In the genomic region with DNA sequence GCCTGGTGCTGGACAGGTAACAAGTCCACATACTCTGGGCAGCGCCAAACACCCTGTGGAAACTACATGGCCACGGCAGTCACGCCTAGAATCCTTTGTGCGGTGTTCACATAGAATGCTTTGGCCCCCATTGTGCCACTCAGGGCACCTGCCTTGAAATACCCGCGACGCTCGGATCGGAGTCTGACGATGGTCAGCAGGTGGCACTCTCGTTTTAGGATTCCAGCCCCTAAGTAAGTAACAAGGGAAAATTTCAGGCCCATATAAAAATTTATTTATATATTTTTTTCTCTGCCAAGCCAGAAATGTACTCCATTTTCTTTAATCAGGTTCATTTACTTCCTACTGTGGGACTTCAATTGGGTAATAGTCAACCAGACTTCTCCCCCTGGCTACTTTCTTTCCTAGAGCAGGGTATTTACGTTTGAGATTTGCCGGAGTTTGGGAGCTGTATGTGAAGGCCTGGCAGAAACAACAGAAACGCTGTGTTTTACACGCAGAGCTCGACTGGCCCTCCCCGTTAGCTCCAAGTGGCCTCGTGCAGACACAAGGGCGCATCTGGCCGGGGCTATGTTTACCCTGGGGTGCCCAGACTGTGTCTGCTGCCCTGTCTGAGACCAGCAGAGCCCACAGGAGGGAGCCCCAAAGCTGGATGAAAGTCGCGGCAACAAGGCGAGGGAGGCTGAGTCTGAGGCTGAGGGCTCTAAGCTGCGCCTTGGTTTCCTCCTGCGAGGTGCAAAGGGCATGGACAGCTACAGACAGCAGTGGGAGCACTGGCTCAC, we compare ENCODE assay signal across 10 cellular contexts. TPM values are rescaled to one million over a fixed set of nuclear protein-coding genes. Genes with fewer than 3 reads are reported as not detected.
DNase-seq lines count a peak whose midpoint lies in the region; ATAC-seq, FAIRE-seq and TF ChIP-seq lines count a peak whose summit lies in the region.
"Had no signal": no experiment of that assay in that cellular context is flagged by ENCODE, and none has a peak within 500 bp of the region (broad histone marks: within the 10 kb centered on the region; RNA-seq: fewer than 3 reads in every experiment).

No MANE protein-coding gene starts in this region.

- H3K4me3 Mint-ChIP-seq in stimulated activated memory B cell treated with anti-CD40 and anti-IgM and Interleukin-4, amounts not matched to agents 10 μg/mL and 1 μg/mL and 100 μg/mL, for 72 hours, result no peak overlapping the region

- no peaks in the 10 kb centered on the region for H3K36me3 Mint-ChIP-seq in stimulated activated memory B cell treated with anti-CD40 and anti-IgM and Interleukin-4, amounts not matched to agents 10 μg/mL and 1 μg/mL and 100 μg/mL, for 72 hours

- no peaks in the 10 kb centered on the region for H3K36me3 ChIP-seq in lower lobe of right lung
- no peaks in the 10 kb centered on the region for H3K36me3 ChIP-seq in transverse colon

- intact Hi-C loops in lower lobe of right lung (cut with DNase I), result no loop called here
- intact Hi-C loops in transverse colon (cut with DNase I; ENCODE audit: low total_unique reads), result loop anchor here (5.0 to 10.0 kb wide), 3 partner anchors 295 to 1202 kb away; a partner anchor contains a TSS

- in situ Hi-C loops in transverse colon (cut with MboI; ENCODE audit: low pct_ligation_motif_present in 1 of 4, low pct_unique_long_range_greater_than_20kb in 1 of 4, low sequenced_read_pairs in 3 of 4), result loop anchor here in 1 of 4 donors (25.0 kb wide), 3 partner anchors 290 to 1215 kb away; a partner anchor contains a TSS

- no peak for TF ChIP-seq POLR2A in transverse colon (IDR thresholded peaks at IDR 0.05)

- peak overlapping the region; percentile 69 for H3K27ac ChIP-seq in lower lobe of right lung
- H3K27ac ChIP-seq in transverse colon, result peak overlapping the region; percentile 57 to 83 (median 66)

- no peak for TF ChIP-seq EP300 in transverse colon (IDR thresholded peaks at IDR 0.05; ENCODE audit: low read depth)

- no peak overlapping the region for H3K27ac Mint-ChIP-seq in stimulated activated memory B cell treated with anti-CD40 and anti-IgM and Interleukin-4, amounts not matched to agents 10 μg/mL and 1 μg/mL and 100 μg/mL, for 72 hours

- H3K27me3 ChIP-seq in lower lobe of right lung (ENCODE audit: low read depth), result no peaks in the 10 kb centered on the region
- no peaks in the 10 kb centered on the region for H3K27me3 ChIP-seq in transverse colon

- H3K9me3 Mint-ChIP-seq in stimulated activated memory B cell treated with anti-CD40 and anti-IgM and Interleukin-4, amounts not matched to agents 10 μg/mL and 1 μg/mL and 100 μg/mL, for 72 hours, result peaks cover 15% of the 10 kb centered on the region

- ATAC-seq in lower lobe of right lung (peak; percentile 77 to 87), GM21576 (IDR thresholded peaks at IDR 0.05; ENCODE audit: unreplicated experiment) (no peak)
- no peak for ATAC-seq in stimulated activated memory B cell treated with anti-CD40 and anti-IgM and Interleukin-4, amounts not matched to agents 10 μg/mL and 1 μg/mL and 100 μg/mL, for 72 hours

- DNase-seq in SHP77 (lab: John Stamatoyannopoulos, UW) (peak; percentile 18 to 56), SHP77 treated with DMSO at 0.1 percent for 48 hours (lab: John Stamatoyannopoulos, UW) (no peak), NCI-H82 treated with DMSO at 0.1 percent for 48 hours (lab: John Stamatoyannopoulos, UW; ENCODE audit: unreplicated experiment) (peak; percentile 13), lower lobe of right lung (peak; percentile 72), transverse colon (peak; percentile 37)

- TF ChIP-seq CTCF in lower lobe of right lung (IDR thresholded peaks at IDR 0.05) (peak; percentile 58), transverse colon (IDR thresholded peaks at IDR 0.05) (peak in 3 of 5 experiments; percentile 24 to 49 (median 33))

- H3K27me3 Mint-ChIP-seq in stimulated activated memory B cell treated with anti-CD40 and anti-IgM and Interleukin-4, amounts not matched to agents 10 μg/mL and 1 μg/mL and 100 μg/mL, for 72 hours, result no peaks in the 10 kb centered on the region

- H3K4me1 ChIP-seq in lower lobe of right lung, result peaks cover 24% of the 10 kb centered on the region
- peaks cover 0 to 9% (median 0%) of the 10 kb centered on the region in 4 donors for H3K4me1 ChIP-seq in transverse colon

- H3K9me3 ChIP-seq in lower lobe of right lung, result no peaks in the 10 kb centered on the region
- H3K9me3 ChIP-seq in transverse colon, result no peaks in the 10 kb centered on the region

- FAIRE-seq in endometrium (lab: Jason Lieb, UNC), result peak; percentile 35

- H3K4me1 Mint-ChIP-seq in stimulated activated memory B cell treated with anti-CD40 and anti-IgM and Interleukin-4, amounts not matched to agents 10 μg/mL and 1 μg/mL and 100 μg/mL, for 72 hours, result no peaks in the 10 kb centered on the region

- WGBS in transverse colon (ENCODE audit: low coverage in 1 of 2), 2 donors, result 20 to 21% methylated on average over 3 to 23 of the region's 25 CpGs

- H3K4me3 ChIP-seq in lower lobe of right lung (peak overlapping the region; percentile 6), transverse colon (no peak overlapping the region)

RNA-seq across cellular contexts. Expression of a gene that starts 41.6 kb away (rescaled TPM):
- not detected for total RNA-seq in lower lobe of right lung
- total RNA-seq in transverse colon, result not detected
- total RNA-seq: activated CD8-positive, alpha-beta memory T cell treated with anti-CD3 and anti-CD28 coated beads for 36 hours; subcutaneous adipose tissue had no signal

Comparison
In these comparisons a context has a peak if more than half of its experiments do, and no peak if none do; other contexts are left out.
1. ATAC-seq: peak in lower lobe of right lung (2 of 2); none in GM21576 (single experiment) and stimulated activated memory B cell treated with anti-CD40 and anti-IgM and Interleukin-4, amounts not matched to agents 10 μg/mL and 1 μg/mL and 100 μg/mL, for 72 hours (single experiment).